In genomic region chr20:13006825-13007224, GRCh38 we compare ENCODE assay signal across 18 cellular contexts. TPM values are rescaled to one million over a fixed set of nuclear protein-coding genes. Genes with fewer than 3 reads are reported as not detected.
DNase-seq lines count a peak whose midpoint lies in the region; ATAC-seq and TF ChIP-seq lines count a peak whose summit lies in the region.
"Had no signal": no experiment of that assay in that cellular context is flagged by ENCODE, and none has a peak within 500 bp of the region (broad histone marks: within the 10 kb centered on the region; RNA-seq: fewer than 3 reads in every experiment).

No MANE protein-coding gene starts in this region.

- H3K4me1 Mint-ChIP-seq in T-cell = peaks cover 22 to 32% (median 28%) of the 10 kb centered on the region in 3 donors

- H3K36me3 Mint-ChIP-seq in T-cell = no peaks in the 10 kb centered on the region
- H3K36me3 Mint-ChIP-seq: activated CD4-positive, alpha-beta memory T cell treated with anti-CD3 and anti-CD28 coated beads for 36 hours; activated naive CD8-positive, alpha-beta T cell treated with anti-CD3 and anti-CD28 coated beads, Interleukin-2, amount 10 ng/mL, durations not matched to agents 7 days and 5 days had no signal

- peak; percentile 46 for DNase-seq in AG09309 (ENCODE audit: low read depth)
- DNase-seq in NCI-H226 = peak; percentile 62
- DNase-seq in cardiac fibroblast (ENCODE audit: low read depth in 2 of 2) = peak; percentile 45 to 73
- no peak for DNase-seq in left lobe of liver (ENCODE audit: low spot score)
- no peak for DNase-seq in T-cell
- no peak for DNase-seq in SW480 (ENCODE audit: low spot score)
- DNase-seq in NCI-H526 treated with DMSO at 0.1 percent for 48 hours (lab: John Stamatoyannopoulos, UW) = no peak
- DNase-seq: activated CD4-positive, alpha-beta memory T cell treated with anti-CD3 and anti-CD28 coated beads for 36 hours; activated naive CD8-positive, alpha-beta T cell treated with anti-CD3 and anti-CD28 coated beads, Interleukin-2, amount 10 ng/mL, durations not matched to agents 7 days and 5 days; activated T-cell treated with anti-CD3 and anti-CD28 coated beads, Interleukin-2, amount 50 U/mL, for 48 hours; colonic mucosa; hippocampal formation; NCI-H2029; NCI-H524; OCI-M1; pancreas; stimulated activated naive CD8-positive, alpha-beta T cell treated with anti-CD3 and anti-CD28 coated beads, Interleukin-15, Interleukin-2, amounts not matched to agents 100 U/mL and 50 U/mL, for 24 hours had no signal

- TF ChIP-seq CTCF in AG09309 (IDR thresholded peaks at IDR 0.05; ENCODE audit: control insufficient read depth, insufficient read depth, low read depth, low read length, missing control alignments) (no peak), cardiac fibroblast (IDR thresholded peaks at IDR 0.05; ENCODE audit: low read depth, low read length) (no peak)

- H3K9me3 Mint-ChIP-seq in T-cell = no peaks in the 10 kb centered on the region
- H3K9me3 Mint-ChIP-seq: activated CD4-positive, alpha-beta memory T cell treated with anti-CD3 and anti-CD28 coated beads for 36 hours; activated naive CD8-positive, alpha-beta T cell treated with anti-CD3 and anti-CD28 coated beads, Interleukin-2, amount 10 ng/mL, durations not matched to agents 7 days and 5 days had no signal

- H3K27ac Mint-ChIP-seq in T-cell = no peak overlapping the region
- H3K27ac Mint-ChIP-seq: activated CD4-positive, alpha-beta memory T cell treated with anti-CD3 and anti-CD28 coated beads for 36 hours; activated naive CD8-positive, alpha-beta T cell treated with anti-CD3 and anti-CD28 coated beads, Interleukin-2, amount 10 ng/mL, durations not matched to agents 7 days and 5 days had no signal

- H3K4me3 ChIP-seq in AG09309 (ENCODE audit: control insufficient read depth, low read depth, low read length) (no peak overlapping the region), cardiac fibroblast (replicated peaks in 1 of 2; ENCODE audit: low read depth in 2 of 2, low read length in 2 of 2) (no peak overlapping the region)
- H3K4me3 ChIP-seq: colonic mucosa, pancreas had no signal

- ATAC-seq in left lobe of liver (peak; percentile 27), T-cell (replicated peaks in 1 of 4) (no peak), HG03457 (IDR thresholded peaks at IDR 0.05; ENCODE audit: unreplicated experiment) (no peak)
- ATAC-seq: pancreas; stimulated activated naive CD8-positive, alpha-beta T cell treated with anti-CD3 and anti-CD28 coated beads, Interleukin-15, Interleukin-2, amounts not matched to agents 100 U/mL and 50 U/mL, for 24 hours had no signal

- H3K27me3 Mint-ChIP-seq in T-cell = peaks cover 0 to 6% of the 10 kb centered on the region in 2 donors
- H3K27me3 Mint-ChIP-seq: activated CD4-positive, alpha-beta memory T cell treated with anti-CD3 and anti-CD28 coated beads for 36 hours had no signal

- no peak overlapping the region for H3K4me3 Mint-ChIP-seq in T-cell
- H3K4me3 Mint-ChIP-seq: activated CD4-positive, alpha-beta memory T cell treated with anti-CD3 and anti-CD28 coated beads for 36 hours; activated naive CD8-positive, alpha-beta T cell treated with anti-CD3 and anti-CD28 coated beads, Interleukin-2, amount 10 ng/mL, durations not matched to agents 7 days and 5 days had no signal

- POLR2A ChIA-PET in T-cell (lab: Charles Lee) = interaction anchor here in 1 of 2 donors (0.5 kb wide), 1 partner anchor 1125 kb away, joined by 3 read pairs; no protein-coding TSS in a partner anchor

- CTCF ChIA-PET in T-cell (lab: Charles Lee) = interaction anchor here in 1 of 2 donors (0.6 kb wide), 1 partner anchor 657 kb away, joined by 5 read pairs; no protein-coding TSS in a partner anchor

RNA-seq across cellular contexts. Expression of gene SPTLC3, which starts 1.9 kb away (rescaled TPM):
- total RNA-seq in left lobe of liver (24.5 TPM), T-cell (1 to 10 TPM in 1 of 5 donors, under 1 TPM in 4; 0.20 to 1.2 (median 0.56) TPM)

Comparison
In these comparisons a context has a peak if more than half of its experiments do, and no peak if none do; other contexts are left out.
1. DNase-seq: peak in AG09309 (single experiment), NCI-H226 (single experiment) and cardiac fibroblast (2 of 2); none in left lobe of liver (single experiment), T-cell (0 of 34), SW480 (single experiment) and NCI-H526 treated with DMSO at 0.1 percent for 48 hours (single experiment).
2. RNA of gene SPTLC3, which starts 1.9 kb away (total RNA-seq): 24.5 TPM in left lobe of liver (single experiment); 0.20 to 1.2 TPM in T-cell; every median in the first group is over 10 times any median in the second.